In the genomic region with DNA sequence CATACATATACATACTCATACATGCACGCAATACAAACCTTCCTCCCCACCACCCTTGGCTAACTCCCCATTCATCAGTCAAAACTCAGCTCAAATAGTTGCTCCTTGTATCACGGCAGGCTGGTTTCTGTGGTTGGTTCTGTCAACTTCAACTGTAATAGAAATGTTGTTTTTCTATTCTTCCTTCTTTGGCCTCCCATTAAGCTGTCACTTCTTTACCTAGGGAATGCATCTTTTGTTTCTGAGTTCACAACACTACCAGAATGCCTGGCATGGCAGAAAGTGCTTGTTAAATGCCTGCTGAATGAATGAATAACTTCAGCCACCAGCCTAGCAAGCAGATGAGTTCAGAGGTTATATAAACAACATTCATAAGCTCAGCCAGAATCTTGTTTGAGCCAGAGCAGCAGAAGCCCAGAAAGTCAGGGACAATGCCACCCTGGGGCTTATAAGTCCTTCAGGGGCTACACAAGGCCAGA, we compare ENCODE assay signal across 15 cellular contexts.
DNase-seq lines count a peak whose midpoint lies in the region; ATAC-seq and TF ChIP-seq lines count a peak whose summit lies in the region.
"Had no signal": no experiment of that assay in that cellular context is flagged by ENCODE, and none has a peak within 500 bp of the region (broad histone marks: within the 10 kb centered on the region; RNA-seq: fewer than 3 reads in every experiment).

No MANE protein-coding gene starts in this region.

- H3K27me3 Mint-ChIP-seq in activated naive CD8-positive, alpha-beta T cell treated with anti-CD3 and anti-CD28 coated beads for 36 hours, result no peaks in the 10 kb centered on the region
- H3K27me3 Mint-ChIP-seq in endodermal cell (ENCODE audit: insufficient read depth), result no peaks in the 10 kb centered on the region
- H3K27me3 Mint-ChIP-seq: naive thymus-derived CD4-positive, alpha-beta T cell had no signal

- H3K9me3 ChIP-seq in upper lobe of right lung (no peaks in the 10 kb centered on the region), endodermal cell (ENCODE audit: control insufficient read depth, low read length) (no peaks in the 10 kb centered on the region)
- H3K9me3 ChIP-seq: BLaER1, testis had no signal

- H3K36me3 Mint-ChIP-seq in activated naive CD8-positive, alpha-beta T cell treated with anti-CD3 and anti-CD28 coated beads for 36 hours, result peaks cover 13% of the 10 kb centered on the region
- H3K36me3 Mint-ChIP-seq in endodermal cell (ENCODE audit: low read depth), result no peaks in the 10 kb centered on the region

- intact Hi-C loops in upper lobe of right lung (cut with DNase I), result no loop called here

- no peaks in the 10 kb centered on the region for H3K36me3 ChIP-seq in upper lobe of right lung
- no peaks in the 10 kb centered on the region for H3K36me3 ChIP-seq in endodermal cell (ENCODE audit: control insufficient read depth, insufficient read depth, low read length)
- H3K36me3 ChIP-seq: BLaER1 had no signal

- WGBS in endodermal cell (ENCODE audit: insufficient coverage in 1 of 2, insufficient read length in 1 of 2), 2 experiments, result 80 to 93% methylated on average over 2 of the region's 2 CpGs

- H3K9ac ChIP-seq in endodermal cell (ENCODE audit: extremely low read depth, low read length, poor library complexity, severe bottlenecking), result no peak overlapping the region
- H3K9ac ChIP-seq: BLaER1 had no signal

- DNase-seq in GM12865 (ENCODE audit: low read depth) (peak; percentile 26), M059J (ENCODE audit: low read depth) (peak; percentile 95), kidney tubule cell (ENCODE audit: low spot score) (peak; percentile 89), upper lobe of right lung (no peak), endodermal cell (no peak), HUDEP-2 (lab: John Stamatoyannopoulos, UW; ENCODE audit: unreplicated experiment in 76 of 76) (no peak)
- no peak for DNase-seq in activated naive CD8-positive, alpha-beta T cell treated with anti-CD3 and anti-CD28 coated beads for 36 hours
- DNase-seq: cerebellar nuclear complex; Kasumi-1; naive thymus-derived CD4-positive, alpha-beta T cell; NCI-H526 treated with DMSO at 0.1 percent for 48 hours; stimulated activated CD4-positive, alpha-beta T cell treated with anti-CD3 and anti-CD28 coated beads, Interleukin-4, amount 100 ng/mL, for 1 hour; testis had no signal

- H3K4me3 ChIP-seq in GM12865 (ENCODE audit: low read depth, low read length) (no peak overlapping the region), upper lobe of right lung (no peak overlapping the region), endodermal cell (ENCODE audit: low read length) (no peak overlapping the region)
- H3K4me3 ChIP-seq: BLaER1, testis had no signal

- no peak overlapping the region for H3K4me3 Mint-ChIP-seq in activated naive CD8-positive, alpha-beta T cell treated with anti-CD3 and anti-CD28 coated beads for 36 hours
- H3K4me3 Mint-ChIP-seq in endodermal cell, result no peak overlapping the region
- H3K4me3 Mint-ChIP-seq: naive thymus-derived CD4-positive, alpha-beta T cell had no signal

- H3K27me3 ChIP-seq in upper lobe of right lung (no peaks in the 10 kb centered on the region), endodermal cell (ENCODE audit: control insufficient read depth, insufficient read depth, low read length, poor library complexity, severe bottlenecking) (no peaks in the 10 kb centered on the region)
- H3K27me3 ChIP-seq: BLaER1, testis had no signal

- peaks cover 4% of the 10 kb centered on the region for H3K4me1 Mint-ChIP-seq in activated naive CD8-positive, alpha-beta T cell treated with anti-CD3 and anti-CD28 coated beads for 36 hours
- H3K4me1 Mint-ChIP-seq in endodermal cell, result no peaks in the 10 kb centered on the region
- H3K4me1 Mint-ChIP-seq: naive thymus-derived CD4-positive, alpha-beta T cell had no signal

- TF ChIP-seq CTCF in GM12865 (IDR thresholded peaks at IDR 0.05; ENCODE audit: insufficient read depth, low read depth, low read length, missing control alignments) (no peak), upper lobe of right lung (IDR thresholded peaks at IDR 0.05) (no peak), endodermal cell (conservative IDR thresholded peaks at IDR 0.05) (no peak)

- ATAC-seq in GM21576 (IDR thresholded peaks at IDR 0.05; ENCODE audit: unreplicated experiment) (peak; percentile 49), upper lobe of right lung (no peak)
- ATAC-seq: naive thymus-derived CD4-positive, alpha-beta T cell had no signal

- H3K27ac ChIP-seq in upper lobe of right lung (no peak overlapping the region), endodermal cell (ENCODE audit: low read depth, low read length) (no peak overlapping the region)
- H3K27ac ChIP-seq: BLaER1, testis had no signal

- H3K4me1 ChIP-seq in upper lobe of right lung, result no peaks in the 10 kb centered on the region
- H3K4me1 ChIP-seq in endodermal cell (ENCODE audit: control insufficient read depth, insufficient read depth, low read length), result no peaks in the 10 kb centered on the region
- H3K4me1 ChIP-seq: BLaER1, testis had no signal

- peaks cover 12% of the 10 kb centered on the region for H3K9me3 Mint-ChIP-seq in activated naive CD8-positive, alpha-beta T cell treated with anti-CD3 and anti-CD28 coated beads for 36 hours
- H3K9me3 Mint-ChIP-seq in endodermal cell, result peaks cover 6% of the 10 kb centered on the region

- no peak overlapping the region for H3K27ac Mint-ChIP-seq in activated naive CD8-positive, alpha-beta T cell treated with anti-CD3 and anti-CD28 coated beads for 36 hours
- H3K27ac Mint-ChIP-seq in endodermal cell, result no peak overlapping the region
- H3K27ac Mint-ChIP-seq: naive thymus-derived CD4-positive, alpha-beta T cell had no signal

Comparison
In these comparisons a context has a peak if more than half of its experiments do, and no peak if none do; other contexts are left out.
1. DNase-seq: peak in GM12865 (single experiment), M059J (single experiment) and kidney tubule cell (single experiment); none in activated naive CD8-positive, alpha-beta T cell treated with anti-CD3 and anti-CD28 coated beads for 36 hours (single experiment), upper lobe of right lung (single experiment), endodermal cell (single experiment) and HUDEP-2 (0 of 76).